17 cellular contexts compared by ENCODE assay signal in genomic region chr11:93730108-93731107, GRCh38. TPM values are rescaled to one million over a fixed set of nuclear protein-coding genes. Genes with fewer than 3 reads are reported as not detected.
DNase-seq lines count a peak whose midpoint lies in the region; ATAC-seq and TF ChIP-seq lines count a peak whose summit lies in the region.
"Had no signal": no experiment of that assay in that cellular context is flagged by ENCODE, and none has a peak within 500 bp of the region (broad histone marks: within the 10 kb centered on the region; RNA-seq: fewer than 3 reads in every experiment).

No MANE protein-coding gene starts in this region.

- H3K36me3 ChIP-seq in HUES48 (ENCODE audit: control insufficient read depth, insufficient read depth, low read length) (peaks cover 98% of the 10 kb centered on the region), neutrophil (peaks cover 96% of the 10 kb centered on the region), osteoblast (ENCODE audit: insufficient read depth, low read length) (peaks cover 83% of the 10 kb centered on the region)

- H3K4me3 Mint-ChIP-seq in activated T-cell treated with anti-CD3 and anti-CD28 coated beads, Interleukin-2, amount 50 U/mL, for 24 hours, result no peak overlapping the region
- H3K4me3 Mint-ChIP-seq in activated T-helper 2 cell treated with anti-CD3 and anti-CD28 coated beads, Interferon-gamma antibody, Interleukin-2, Interleukin-4, amounts not matched to agents 10 μg/mL and 5 μg/mL and 100 μg/mL, durations not matched to agents 14 hours and 24 hours and 36 hours (ENCODE audit: low read depth), result no peak overlapping the region
- H3K4me3 Mint-ChIP-seq: stimulated activated naive B cell treated with anti-CD40 and anti-IgM and Interleukin-4, amounts not matched to agents 10 μg/mL and 1 μg/mL and 100 μg/mL, for 72 hours had no signal

- peaks cover 12% of the 10 kb centered on the region for H3K79me2 ChIP-seq in osteoblast (ENCODE audit: insufficient read depth, low read length)

- peak overlapping the region; percentile 80 for H3K27ac Mint-ChIP-seq in activated T-cell treated with anti-CD3 and anti-CD28 coated beads, Interleukin-2, amount 50 U/mL, for 24 hours
- H3K27ac Mint-ChIP-seq in activated T-helper 2 cell treated with anti-CD3 and anti-CD28 coated beads, Interferon-gamma antibody, Interleukin-2, Interleukin-4, amounts not matched to agents 10 μg/mL and 5 μg/mL and 100 μg/mL, durations not matched to agents 14 hours and 24 hours and 36 hours, result peak overlapping the region; percentile 68

- H3K27ac ChIP-seq in HUES48 (ENCODE audit: low read depth, low read length), result peak overlapping the region; percentile 29
- peak overlapping the region; percentile 26 for H3K27ac ChIP-seq in neutrophil
- no peak overlapping the region for H3K27ac ChIP-seq in osteoblast (ENCODE audit: low read depth, low read length)
- H3K27ac ChIP-seq: foreskin keratinocyte, HL-60 had no signal

- H4K20me1 ChIP-seq in osteoblast (ENCODE audit: insufficient read depth, low read length), result peaks cover 27% of the 10 kb centered on the region

- ATAC-seq in HG03039 (IDR thresholded peaks at IDR 0.05; ENCODE audit: unreplicated experiment), result no peak
- ATAC-seq: foreskin keratinocyte, left lobe of liver had no signal

- no peak overlapping the region for H3K4me2 ChIP-seq in osteoblast (ENCODE audit: insufficient read depth, low read length)

- no peaks in the 10 kb centered on the region for H3K9me3 Mint-ChIP-seq in activated T-cell treated with anti-CD3 and anti-CD28 coated beads, Interleukin-2, amount 50 U/mL, for 24 hours
- no peaks in the 10 kb centered on the region for H3K9me3 Mint-ChIP-seq in activated T-helper 2 cell treated with anti-CD3 and anti-CD28 coated beads, Interferon-gamma antibody, Interleukin-2, Interleukin-4, amounts not matched to agents 10 μg/mL and 5 μg/mL and 100 μg/mL, durations not matched to agents 14 hours and 24 hours and 36 hours
- H3K9me3 Mint-ChIP-seq: stimulated activated naive B cell treated with anti-CD40 and anti-IgM and Interleukin-4, amounts not matched to agents 10 μg/mL and 1 μg/mL and 100 μg/mL, for 72 hours had no signal

- H3K9ac ChIP-seq in HUES48 (ENCODE audit: low read depth, low read length), result no peak overlapping the region

- H3K27me3 ChIP-seq in HUES48 (ENCODE audit: control insufficient read depth, insufficient read depth, low read length), result no peaks in the 10 kb centered on the region
- H3K27me3 ChIP-seq in neutrophil, result no peaks in the 10 kb centered on the region
- H3K27me3 ChIP-seq in osteoblast (ENCODE audit: insufficient read depth, low read length), result no peaks in the 10 kb centered on the region
- H3K27me3 ChIP-seq: foreskin keratinocyte had no signal

- H3K4me1 ChIP-seq in HUES48 (ENCODE audit: control insufficient read depth, insufficient read depth, low read length) (no peaks in the 10 kb centered on the region), neutrophil (ENCODE audit: control insufficient read depth in 1 of 2, insufficient read depth in 1 of 2, low read depth in 1 of 2, low read length in 1 of 2) (peaks cover 4 to 12% of the 10 kb centered on the region in 2 experiments), osteoblast (ENCODE audit: insufficient read depth, low read length) (peaks cover 6% of the 10 kb centered on the region)
- H3K4me1 ChIP-seq: foreskin keratinocyte had no signal

- H3K27me3 Mint-ChIP-seq in activated T-cell treated with anti-CD3 and anti-CD28 coated beads, Interleukin-2, amount 50 U/mL, for 24 hours, result no peaks in the 10 kb centered on the region
- H3K27me3 Mint-ChIP-seq in activated T-helper 2 cell treated with anti-CD3 and anti-CD28 coated beads, Interferon-gamma antibody, Interleukin-2, Interleukin-4, amounts not matched to agents 10 μg/mL and 5 μg/mL and 100 μg/mL, durations not matched to agents 14 hours and 24 hours and 36 hours (ENCODE audit: low read depth), result no peaks in the 10 kb centered on the region
- H3K27me3 Mint-ChIP-seq: stimulated activated naive B cell treated with anti-CD40 and anti-IgM and Interleukin-4, amounts not matched to agents 10 μg/mL and 1 μg/mL and 100 μg/mL, for 72 hours had no signal

- peaks cover 41% of the 10 kb centered on the region for H3K4me1 Mint-ChIP-seq in activated T-cell treated with anti-CD3 and anti-CD28 coated beads, Interleukin-2, amount 50 U/mL, for 24 hours (ENCODE audit: low read depth)
- peaks cover 27% of the 10 kb centered on the region for H3K4me1 Mint-ChIP-seq in activated T-helper 2 cell treated with anti-CD3 and anti-CD28 coated beads, Interferon-gamma antibody, Interleukin-2, Interleukin-4, amounts not matched to agents 10 μg/mL and 5 μg/mL and 100 μg/mL, durations not matched to agents 14 hours and 24 hours and 36 hours (ENCODE audit: low read depth)

- no peak overlapping the region for H2AFZ ChIP-seq in osteoblast (ENCODE audit: low read length)

- H3K36me3 Mint-ChIP-seq in activated T-cell treated with anti-CD3 and anti-CD28 coated beads, Interleukin-2, amount 50 U/mL, for 24 hours (ENCODE audit: low read depth), result peaks cover 99% of the 10 kb centered on the region
- peaks cover 88% of the 10 kb centered on the region for H3K36me3 Mint-ChIP-seq in activated T-helper 2 cell treated with anti-CD3 and anti-CD28 coated beads, Interferon-gamma antibody, Interleukin-2, Interleukin-4, amounts not matched to agents 10 μg/mL and 5 μg/mL and 100 μg/mL, durations not matched to agents 14 hours and 24 hours and 36 hours (ENCODE audit: low read depth)

- H3K9me3 ChIP-seq in HUES48 (ENCODE audit: control insufficient read depth, insufficient read depth, low read length) (no peaks in the 10 kb centered on the region), neutrophil (no peaks in the 10 kb centered on the region), osteoblast (ENCODE audit: low read depth, low read length) (no peaks in the 10 kb centered on the region)

- H3K4me3 ChIP-seq in HUES48 (ENCODE audit: low read depth, low read length) (no peak overlapping the region), neutrophil (ENCODE audit: low read depth in 1 of 2, low read length in 1 of 2) (no peak overlapping the region), osteoblast (ENCODE audit: insufficient read depth, low read length) (no peak overlapping the region)

- TF ChIP-seq CTCF in neutrophil (IDR thresholded peaks at IDR 0.05) (no peak), osteoblast (IDR thresholded peaks at IDR 0.05; ENCODE audit: extremely low read depth, low read depth, low read length) (no peak)

- DNase-seq in activated T-cell treated with anti-CD3 and anti-CD28 coated beads, Interleukin-2, amount 50 U/mL, for 24 hours, result no peak
- no peak for DNase-seq in activated T-cell treated with anti-CD3 and anti-CD28 coated beads for 4 hours
- no peak for DNase-seq in activated T-helper 2 cell treated with anti-CD3 and anti-CD28 coated beads, Interferon-gamma antibody, Interleukin-2, Interleukin-4, amounts not matched to agents 10 μg/mL and 5 μg/mL and 100 μg/mL, durations not matched to agents 14 hours and 24 hours and 36 hours (ENCODE audit: low spot score)
- DNase-seq in SKM-1 (lab: John Stamatoyannopoulos, UW; ENCODE audit: unreplicated experiment), result no peak
- no peak for DNase-seq in osteoblast (ENCODE audit: insufficient read length, low spot score, missing footprints)
- DNase-seq: activated CD8-positive, alpha-beta memory T cell treated with anti-CD3 and anti-CD28 coated beads, Interleukin-2, amount 50 U/mL, for 48 hours; amygdala; foreskin keratinocyte; NCI-H1694; NCI-H446 treated with DMSO at 0.1 percent for 48 hours; OCI-M1; stimulated activated naive B cell treated with anti-CD40 and anti-IgM and Interleukin-4, amounts not matched to agents 10 μg/mL and 1 μg/mL and 100 μg/mL, for 72 hours had no signal

- intact Hi-C loops in activated T-helper 2 cell treated with anti-CD3 and anti-CD28 coated beads, Interferon-gamma antibody, Interleukin-2, Interleukin-4, amounts not matched to agents 10 μg/mL and 5 μg/mL and 100 μg/mL, durations not matched to agents 14 hours and 24 hours and 36 hours (cut with micrococcal nuclease), result no loop called here

RNA-seq across cellular contexts. Expression of gene TAF1D, which starts 10.9 kb away (rescaled TPM):
- 344 TPM in 2 replicates for total RNA-seq in activated T-helper 2 cell treated with anti-CD3 and anti-CD28 coated beads, Interferon-gamma antibody, Interleukin-2, Interleukin-4, amounts not matched to agents 10 μg/mL and 5 μg/mL and 100 μg/mL, durations not matched to agents 14 hours and 24 hours and 36 hours
- 119 and 126 TPM in 2 replicates for total RNA-seq in osteoblast

RNA-seq across cellular contexts. Expression of gene C11orf54, which starts 11.1 kb away (rescaled TPM):
- total RNA-seq in activated T-helper 2 cell treated with anti-CD3 and anti-CD28 coated beads, Interferon-gamma antibody, Interleukin-2, Interleukin-4, amounts not matched to agents 10 μg/mL and 5 μg/mL and 100 μg/mL, durations not matched to agents 14 hours and 24 hours and 36 hours, result 19.3 and 21.2 TPM in 2 replicates
- 17.7 and 20.9 TPM in 2 replicates for total RNA-seq in osteoblast

RNA-seq across cellular contexts. Expression of gene MED17, which starts 53.7 kb away (rescaled TPM):
- total RNA-seq in activated T-helper 2 cell treated with anti-CD3 and anti-CD28 coated beads, Interferon-gamma antibody, Interleukin-2, Interleukin-4, amounts not matched to agents 10 μg/mL and 5 μg/mL and 100 μg/mL, durations not matched to agents 14 hours and 24 hours and 36 hours, result 48.5 and 50.8 TPM in 2 replicates
- 30.4 and 32.6 TPM in 2 replicates for total RNA-seq in osteoblast
